In genomic region chr12:29346764-29347421, GRCh38 we compare ENCODE assay signal across 1 cellular context.
TF ChIP-seq lines count a peak whose summit lies in the region.

No MANE protein-coding gene starts in this region.

TF ChIP-seq in HepG2, 621 proteins besides CTCF, POLR2A, EP300 and RAD21 (continued from another document):
- TF ChIP-seq HNF4A (CRISPR knock-in tag; IDR thresholded peaks at IDR 0.05) = peak; percentile 14; the same call in 1 of the 2 replicates
